1 cellular context compared by ENCODE assay signal in genomic region chr7:119959811-119960210, GRCh38.
TF ChIP-seq lines count a peak whose summit lies in the region.

No MANE protein-coding gene starts in this region.

TF ChIP-seq in endothelial cell of umbilical vein, 7 proteins besides CTCF, POLR2A, EP300 and RAD21:
- TF ChIP-seq JUN (IDR thresholded peaks at IDR 0.05; ENCODE audit: borderline replicate concordance, insufficient read depth, insufficient read length, low read depth) (no peak), MAX (IDR thresholded peaks at IDR 0.05; ENCODE audit: insufficient read depth, insufficient read length) (no peak), EZH2 (IDR thresholded peaks at IDR 0.05; ENCODE audit: borderline replicate concordance, low read depth, low read length, severe bottlenecking) (no peak), GATA2 (IDR thresholded peaks at IDR 0.05; ENCODE audit: insufficient read depth, insufficient read length, low read depth, low read length) (no peak)
TF ChIP-seq in endothelial cell of umbilical vein: peak in this region for 0.
